1 cellular context compared by ENCODE assay signal in the genomic region with DNA sequence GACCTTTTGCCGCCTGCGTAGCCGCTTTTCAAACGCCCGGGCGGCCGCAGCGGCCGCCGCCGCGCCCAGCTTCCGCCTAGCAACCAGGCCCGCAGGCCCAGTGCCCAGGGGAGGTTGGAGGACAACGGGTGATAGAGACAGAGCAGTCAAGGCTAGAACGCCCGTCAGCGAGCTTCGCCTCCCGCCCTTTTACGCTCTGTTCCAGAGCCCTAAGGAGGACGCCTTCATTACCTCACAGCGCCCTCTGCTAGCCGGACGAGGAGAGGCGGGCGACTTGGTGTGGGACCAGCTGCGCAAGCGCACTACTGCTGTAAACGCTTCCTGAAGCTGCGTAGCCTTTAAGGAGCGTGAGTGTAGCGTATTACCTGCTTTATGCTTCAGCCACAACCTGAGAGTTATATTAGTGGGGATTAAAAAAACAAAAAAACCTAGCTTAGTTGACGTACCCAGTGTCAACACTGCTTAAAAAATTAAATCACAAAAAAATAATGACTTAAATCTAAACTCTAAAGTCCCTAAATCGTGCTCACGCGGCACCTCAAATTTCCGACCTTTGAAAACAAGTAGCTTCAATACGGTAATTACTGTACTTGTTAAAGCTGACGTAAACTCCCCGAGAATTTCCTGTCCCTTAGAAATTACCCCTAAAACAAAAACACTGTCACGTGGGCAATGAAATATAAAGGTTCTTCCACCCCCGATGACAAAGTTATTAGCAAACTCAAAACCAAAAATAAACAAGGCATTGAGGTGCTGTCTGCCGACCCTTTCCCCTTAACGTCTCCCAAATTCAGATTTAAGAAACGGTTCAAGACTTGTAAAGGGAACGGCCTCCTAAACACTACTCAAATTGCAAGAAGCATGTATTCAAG.
A peak's percentile ranks its signal among the peaks of the same experiment; 100 is the strongest.
TF ChIP-seq lines count a peak whose summit lies in the region.

A gene (minus strand): TSS at position 126 of the 872 bp plus-strand sequence. CDS start 405 bp downstream, outside the sequence.

TF ChIP-seq in HepG2, 621 proteins besides CTCF, POLR2A, EP300 and RAD21 (continued from another document and continues in another):
- TF ChIP-seq, protein P1, sequence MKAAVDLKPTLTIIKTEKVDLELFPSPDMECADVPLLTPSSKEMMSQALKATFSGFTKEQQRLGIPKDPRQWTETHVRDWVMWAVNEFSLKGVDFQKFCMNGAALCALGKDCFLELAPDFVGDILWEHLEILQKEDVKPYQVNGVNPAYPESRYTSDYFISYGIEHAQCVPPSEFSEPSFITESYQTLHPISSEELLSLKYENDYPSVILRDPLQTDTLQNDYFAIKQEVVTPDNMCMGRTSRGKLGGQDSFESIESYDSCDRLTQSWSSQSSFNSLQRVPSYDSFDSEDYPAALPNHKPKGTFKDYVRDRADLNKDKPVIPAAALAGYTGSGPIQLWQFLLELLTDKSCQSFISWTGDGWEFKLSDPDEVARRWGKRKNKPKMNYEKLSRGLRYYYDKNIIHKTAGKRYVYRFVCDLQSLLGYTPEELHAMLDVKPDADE (CRISPR knock-in tag; IDR thresholded peaks at IDR 0.05): no peak
- no peak for TF ChIP-seq KLF12 (CRISPR knock-in tag; IDR thresholded peaks at IDR 0.05; ENCODE audit: borderline replicate concordance)
- TF ChIP-seq, protein P2, sequence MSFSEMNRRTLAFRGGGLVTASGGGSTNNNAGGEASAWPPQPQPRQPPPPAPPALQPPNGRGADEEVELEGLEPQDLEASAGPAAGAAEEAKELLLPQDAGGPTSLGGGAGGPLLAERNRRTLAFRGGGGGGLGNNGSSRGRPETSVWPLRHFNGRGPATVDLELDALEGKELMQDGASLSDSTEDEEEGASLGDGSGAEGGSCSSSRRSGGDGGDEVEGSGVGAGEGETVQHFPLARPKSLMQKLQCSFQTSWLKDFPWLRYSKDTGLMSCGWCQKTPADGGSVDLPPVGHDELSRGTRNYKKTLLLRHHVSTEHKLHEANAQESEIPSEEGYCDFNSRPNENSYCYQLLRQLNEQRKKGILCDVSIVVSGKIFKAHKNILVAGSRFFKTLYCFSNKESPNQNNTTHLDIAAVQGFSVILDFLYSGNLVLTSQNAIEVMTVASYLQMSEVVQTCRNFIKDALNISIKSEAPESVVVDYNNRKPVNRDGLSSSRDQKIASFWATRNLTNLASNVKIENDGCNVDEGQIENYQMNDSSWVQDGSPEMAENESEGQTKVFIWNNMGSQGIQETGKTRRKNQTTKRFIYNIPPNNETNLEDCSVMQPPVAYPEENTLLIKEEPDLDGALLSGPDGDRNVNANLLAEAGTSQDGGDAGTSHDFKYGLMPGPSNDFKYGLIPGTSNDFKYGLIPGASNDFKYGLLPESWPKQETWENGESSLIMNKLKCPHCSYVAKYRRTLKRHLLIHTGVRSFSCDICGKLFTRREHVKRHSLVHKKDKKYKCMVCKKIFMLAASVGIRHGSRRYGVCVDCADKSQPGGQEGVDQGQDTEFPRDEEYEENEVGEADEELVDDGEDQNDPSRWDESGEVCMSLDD (CRISPR knock-in tag; IDR thresholded peaks at IDR 0.05; ENCODE audit: borderline replicate concordance): 0 out of 2 replicates have a peak, but pooled peaks have one; percentile 29
- TF ChIP-seq, protein P3, sequence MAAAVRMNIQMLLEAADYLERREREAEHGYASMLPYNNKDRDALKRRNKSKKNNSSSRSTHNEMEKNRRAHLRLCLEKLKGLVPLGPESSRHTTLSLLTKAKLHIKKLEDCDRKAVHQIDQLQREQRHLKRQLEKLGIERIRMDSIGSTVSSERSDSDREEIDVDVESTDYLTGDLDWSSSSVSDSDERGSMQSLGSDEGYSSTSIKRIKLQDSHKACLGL (CRISPR knock-in tag; IDR thresholded peaks at IDR 0.05): 0 out of 2 replicates have a peak, but pooled peaks have one; percentile 50
- no peak for TF ChIP-seq ZNF781 (CRISPR knock-in tag; IDR thresholded peaks at IDR 0.05; ENCODE audit: borderline replicate concordance, not compliant biosample characterization)
- no peak for TF ChIP-seq CHCHD3 (CRISPR knock-in tag; IDR thresholded peaks at IDR 0.05)
- TF ChIP-seq KLF16 (CRISPR knock-in tag; IDR thresholded peaks at IDR 0.05): peak in 1 of 2 experiments; percentile 96; a peak in 2 of 4 replicates
- TF ChIP-seq SRY (CRISPR knock-in tag; IDR thresholded peaks at IDR 0.05): peak; percentile 69; the same call in 1 of the 2 replicates
- 0 out of 2 replicates have a peak, but pooled peaks have one; percentile 43 for TF ChIP-seq ARID2 (CRISPR knock-in tag; IDR thresholded peaks at IDR 0.05; ENCODE audit: borderline replicate concordance)
- TF ChIP-seq, protein P4, sequence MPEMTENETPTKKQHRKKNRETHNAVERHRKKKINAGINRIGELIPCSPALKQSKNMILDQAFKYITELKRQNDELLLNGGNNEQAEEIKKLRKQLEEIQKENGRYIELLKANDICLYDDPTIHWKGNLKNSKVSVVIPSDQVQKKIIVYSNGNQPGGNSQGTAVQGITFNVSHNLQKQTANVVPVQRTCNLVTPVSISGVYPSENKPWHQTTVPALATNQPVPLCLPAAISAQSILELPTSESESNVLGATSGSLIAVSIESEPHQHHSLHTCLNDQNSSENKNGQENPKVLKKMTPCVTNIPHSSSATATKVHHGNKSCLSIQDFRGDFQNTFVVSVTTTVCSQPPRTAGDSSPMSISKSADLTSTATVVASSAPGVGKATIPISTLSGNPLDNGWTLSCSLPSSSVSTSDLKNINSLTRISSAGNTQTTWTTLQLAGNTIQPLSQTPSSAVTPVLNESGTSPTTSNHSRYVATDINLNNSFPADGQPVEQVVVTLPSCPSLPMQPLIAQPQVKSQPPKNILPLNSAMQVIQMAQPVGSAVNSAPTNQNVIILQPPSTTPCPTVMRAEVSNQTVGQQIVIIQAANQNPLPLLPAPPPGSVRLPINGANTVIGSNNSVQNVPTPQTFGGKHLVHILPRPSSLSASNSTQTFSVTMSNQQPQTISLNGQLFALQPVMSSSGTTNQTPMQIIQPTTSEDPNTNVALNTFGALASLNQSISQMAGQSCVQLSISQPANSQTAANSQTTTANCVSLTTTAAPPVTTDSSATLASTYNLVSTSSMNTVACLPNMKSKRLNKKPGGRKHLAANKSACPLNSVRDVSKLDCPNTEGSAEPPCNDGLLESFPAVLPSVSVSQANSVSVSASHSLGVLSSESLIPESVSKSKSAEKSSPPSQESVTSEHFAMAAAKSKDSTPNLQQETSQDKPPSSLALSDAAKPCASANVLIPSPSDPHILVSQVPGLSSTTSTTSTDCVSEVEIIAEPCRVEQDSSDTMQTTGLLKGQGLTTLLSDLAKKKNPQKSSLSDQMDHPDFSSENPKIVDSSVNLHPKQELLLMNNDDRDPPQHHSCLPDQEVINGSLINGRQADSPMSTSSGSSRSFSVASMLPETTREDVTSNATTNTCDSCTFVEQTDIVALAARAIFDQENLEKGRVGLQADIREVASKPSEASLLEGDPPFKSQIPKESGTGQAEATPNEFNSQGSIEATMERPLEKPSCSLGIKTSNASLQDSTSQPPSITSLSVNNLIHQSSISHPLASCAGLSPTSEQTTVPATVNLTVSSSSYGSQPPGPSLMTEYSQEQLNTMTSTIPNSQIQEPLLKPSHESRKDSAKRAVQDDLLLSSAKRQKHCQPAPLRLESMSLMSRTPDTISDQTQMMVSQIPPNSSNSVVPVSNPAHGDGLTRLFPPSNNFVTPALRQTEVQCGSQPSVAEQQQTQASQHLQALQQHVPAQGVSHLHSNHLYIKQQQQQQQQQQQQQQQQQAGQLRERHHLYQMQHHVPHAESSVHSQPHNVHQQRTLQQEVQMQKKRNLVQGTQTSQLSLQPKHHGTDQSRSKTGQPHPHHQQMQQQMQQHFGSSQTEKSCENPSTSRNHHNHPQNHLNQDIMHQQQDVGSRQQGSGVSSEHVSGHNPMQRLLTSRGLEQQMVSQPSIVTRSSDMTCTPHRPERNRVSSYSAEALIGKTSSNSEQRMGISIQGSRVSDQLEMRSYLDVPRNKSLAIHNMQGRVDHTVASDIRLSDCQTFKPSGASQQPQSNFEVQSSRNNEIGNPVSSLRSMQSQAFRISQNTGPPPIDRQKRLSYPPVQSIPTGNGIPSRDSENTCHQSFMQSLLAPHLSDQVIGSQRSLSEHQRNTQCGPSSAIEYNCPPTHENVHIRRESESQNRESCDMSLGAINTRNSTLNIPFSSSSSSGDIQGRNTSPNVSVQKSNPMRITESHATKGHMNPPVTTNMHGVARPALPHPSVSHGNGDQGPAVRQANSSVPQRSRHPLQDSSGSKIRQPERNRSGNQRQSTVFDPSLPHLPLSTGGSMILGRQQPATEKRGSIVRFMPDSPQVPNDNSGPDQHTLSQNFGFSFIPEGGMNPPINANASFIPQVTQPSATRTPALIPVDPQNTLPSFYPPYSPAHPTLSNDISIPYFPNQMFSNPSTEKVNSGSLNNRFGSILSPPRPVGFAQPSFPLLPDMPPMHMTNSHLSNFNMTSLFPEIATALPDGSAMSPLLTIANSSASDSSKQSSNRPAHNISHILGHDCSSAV (CRISPR knock-in tag; IDR thresholded peaks at IDR 0.05; ENCODE audit: borderline replicate concordance): 0 out of 2 replicates have a peak, but pooled peaks have one; percentile 54
- TF ChIP-seq, protein P5, sequence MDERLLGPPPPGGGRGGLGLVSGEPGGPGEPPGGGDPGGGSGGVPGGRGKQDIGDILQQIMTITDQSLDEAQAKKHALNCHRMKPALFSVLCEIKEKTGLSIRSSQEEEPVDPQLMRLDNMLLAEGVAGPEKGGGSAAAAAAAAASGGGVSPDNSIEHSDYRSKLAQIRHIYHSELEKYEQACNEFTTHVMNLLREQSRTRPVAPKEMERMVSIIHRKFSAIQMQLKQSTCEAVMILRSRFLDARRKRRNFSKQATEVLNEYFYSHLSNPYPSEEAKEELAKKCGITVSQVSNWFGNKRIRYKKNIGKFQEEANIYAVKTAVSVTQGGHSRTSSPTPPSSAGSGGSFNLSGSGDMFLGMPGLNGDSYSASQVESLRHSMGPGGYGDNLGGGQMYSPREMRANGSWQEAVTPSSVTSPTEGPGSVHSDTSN (CRISPR knock-in tag; IDR thresholded peaks at IDR 0.05): no peak
- TF ChIP-seq, protein P6, sequence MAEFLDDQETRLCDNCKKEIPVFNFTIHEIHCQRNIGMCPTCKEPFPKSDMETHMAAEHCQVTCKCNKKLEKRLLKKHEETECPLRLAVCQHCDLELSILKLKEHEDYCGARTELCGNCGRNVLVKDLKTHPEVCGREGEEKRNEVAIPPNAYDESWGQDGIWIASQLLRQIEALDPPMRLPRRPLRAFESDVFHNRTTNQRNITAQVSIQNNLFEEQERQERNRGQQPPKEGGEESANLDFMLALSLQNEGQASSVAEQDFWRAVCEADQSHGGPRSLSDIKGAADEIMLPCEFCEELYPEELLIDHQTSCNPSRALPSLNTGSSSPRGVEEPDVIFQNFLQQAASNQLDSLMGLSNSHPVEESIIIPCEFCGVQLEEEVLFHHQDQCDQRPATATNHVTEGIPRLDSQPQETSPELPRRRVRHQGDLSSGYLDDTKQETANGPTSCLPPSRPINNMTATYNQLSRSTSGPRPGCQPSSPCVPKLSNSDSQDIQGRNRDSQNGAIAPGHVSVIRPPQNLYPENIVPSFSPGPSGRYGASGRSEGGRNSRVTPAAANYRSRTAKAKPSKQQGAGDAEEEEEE (CRISPR knock-in tag; IDR thresholded peaks at IDR 0.05; ENCODE audit: borderline replicate concordance): no peak; the same call in 1 of the 2 replicates
- TF ChIP-seq, protein P7, sequence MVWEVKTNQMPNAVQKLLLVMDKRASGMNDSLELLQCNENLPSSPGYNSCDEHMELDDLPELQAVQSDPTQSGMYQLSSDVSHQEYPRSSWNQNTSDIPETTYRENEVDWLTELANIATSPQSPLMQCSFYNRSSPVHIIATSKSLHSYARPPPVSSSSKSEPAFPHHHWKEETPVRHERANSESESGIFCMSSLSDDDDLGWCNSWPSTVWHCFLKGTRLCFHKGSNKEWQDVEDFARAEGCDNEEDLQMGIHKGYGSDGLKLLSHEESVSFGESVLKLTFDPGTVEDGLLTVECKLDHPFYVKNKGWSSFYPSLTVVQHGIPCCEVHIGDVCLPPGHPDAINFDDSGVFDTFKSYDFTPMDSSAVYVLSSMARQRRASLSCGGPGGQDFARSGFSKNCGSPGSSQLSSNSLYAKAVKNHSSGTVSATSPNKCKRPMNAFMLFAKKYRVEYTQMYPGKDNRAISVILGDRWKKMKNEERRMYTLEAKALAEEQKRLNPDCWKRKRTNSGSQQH (CRISPR knock-in tag; IDR thresholded peaks at IDR 0.05; ENCODE audit: low read depth): peak; percentile 54; the same call in 1 of the 2 replicates
- TF ChIP-seq, protein P8, sequence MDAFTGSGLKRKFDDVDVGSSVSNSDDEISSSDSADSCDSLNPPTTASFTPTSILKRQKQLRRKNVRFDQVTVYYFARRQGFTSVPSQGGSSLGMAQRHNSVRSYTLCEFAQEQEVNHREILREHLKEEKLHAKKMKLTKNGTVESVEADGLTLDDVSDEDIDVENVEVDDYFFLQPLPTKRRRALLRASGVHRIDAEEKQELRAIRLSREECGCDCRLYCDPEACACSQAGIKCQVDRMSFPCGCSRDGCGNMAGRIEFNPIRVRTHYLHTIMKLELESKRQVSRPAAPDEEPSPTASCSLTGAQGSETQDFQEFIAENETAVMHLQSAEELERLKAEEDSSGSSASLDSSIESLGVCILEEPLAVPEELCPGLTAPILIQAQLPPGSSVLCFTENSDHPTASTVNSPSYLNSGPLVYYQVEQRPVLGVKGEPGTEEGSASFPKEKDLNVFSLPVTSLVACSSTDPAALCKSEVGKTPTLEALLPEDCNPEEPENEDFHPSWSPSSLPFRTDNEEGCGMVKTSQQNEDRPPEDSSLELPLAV (CRISPR knock-in tag; conservative IDR thresholded peaks at IDR 0.05; ENCODE audit: low read depth): no peak
- TF ChIP-seq LCORL (IDR thresholded peaks at IDR 0.05): no peak
- peak; percentile 58 for TF ChIP-seq LCORL (CRISPR knock-in tag; IDR thresholded peaks at IDR 0.05)
- TF ChIP-seq FOXA1 (IDR thresholded peaks at IDR 0.05): no peak
- no peak for TF ChIP-seq FOXA1 (CRISPR knock-in tag; IDR thresholded peaks at IDR 0.05)
- TF ChIP-seq, protein P9, sequence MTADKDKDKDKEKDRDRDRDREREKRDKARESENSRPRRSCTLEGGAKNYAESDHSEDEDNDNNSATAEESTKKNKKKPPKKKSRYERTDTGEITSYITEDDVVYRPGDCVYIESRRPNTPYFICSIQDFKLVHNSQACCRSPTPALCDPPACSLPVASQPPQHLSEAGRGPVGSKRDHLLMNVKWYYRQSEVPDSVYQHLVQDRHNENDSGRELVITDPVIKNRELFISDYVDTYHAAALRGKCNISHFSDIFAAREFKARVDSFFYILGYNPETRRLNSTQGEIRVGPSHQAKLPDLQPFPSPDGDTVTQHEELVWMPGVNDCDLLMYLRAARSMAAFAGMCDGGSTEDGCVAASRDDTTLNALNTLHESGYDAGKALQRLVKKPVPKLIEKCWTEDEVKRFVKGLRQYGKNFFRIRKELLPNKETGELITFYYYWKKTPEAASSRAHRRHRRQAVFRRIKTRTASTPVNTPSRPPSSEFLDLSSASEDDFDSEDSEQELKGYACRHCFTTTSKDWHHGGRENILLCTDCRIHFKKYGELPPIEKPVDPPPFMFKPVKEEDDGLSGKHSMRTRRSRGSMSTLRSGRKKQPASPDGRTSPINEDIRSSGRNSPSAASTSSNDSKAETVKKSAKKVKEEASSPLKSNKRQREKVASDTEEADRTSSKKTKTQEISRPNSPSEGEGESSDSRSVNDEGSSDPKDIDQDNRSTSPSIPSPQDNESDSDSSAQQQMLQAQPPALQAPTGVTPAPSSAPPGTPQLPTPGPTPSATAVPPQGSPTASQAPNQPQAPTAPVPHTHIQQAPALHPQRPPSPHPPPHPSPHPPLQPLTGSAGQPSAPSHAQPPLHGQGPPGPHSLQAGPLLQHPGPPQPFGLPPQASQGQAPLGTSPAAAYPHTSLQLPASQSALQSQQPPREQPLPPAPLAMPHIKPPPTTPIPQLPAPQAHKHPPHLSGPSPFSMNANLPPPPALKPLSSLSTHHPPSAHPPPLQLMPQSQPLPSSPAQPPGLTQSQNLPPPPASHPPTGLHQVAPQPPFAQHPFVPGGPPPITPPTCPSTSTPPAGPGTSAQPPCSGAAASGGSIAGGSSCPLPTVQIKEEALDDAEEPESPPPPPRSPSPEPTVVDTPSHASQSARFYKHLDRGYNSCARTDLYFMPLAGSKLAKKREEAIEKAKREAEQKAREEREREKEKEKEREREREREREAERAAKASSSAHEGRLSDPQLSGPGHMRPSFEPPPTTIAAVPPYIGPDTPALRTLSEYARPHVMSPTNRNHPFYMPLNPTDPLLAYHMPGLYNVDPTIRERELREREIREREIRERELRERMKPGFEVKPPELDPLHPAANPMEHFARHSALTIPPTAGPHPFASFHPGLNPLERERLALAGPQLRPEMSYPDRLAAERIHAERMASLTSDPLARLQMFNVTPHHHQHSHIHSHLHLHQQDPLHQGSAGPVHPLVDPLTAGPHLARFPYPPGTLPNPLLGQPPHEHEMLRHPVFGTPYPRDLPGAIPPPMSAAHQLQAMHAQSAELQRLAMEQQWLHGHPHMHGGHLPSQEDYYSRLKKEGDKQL (CRISPR knock-in tag; IDR thresholded peaks at IDR 0.05; ENCODE audit: low read depth): no peak
